ENCODE assay signal across 3 cellular contexts in genomic region chr12:104315326-104316224, GRCh38.
A peak's percentile ranks its signal among the peaks of the same experiment; 100 is the strongest.
TF ChIP-seq lines count a peak whose summit lies in the region.

No MANE protein-coding gene starts in this region.

TF ChIP-seq in HepG2, 621 proteins besides CTCF, POLR2A, EP300 and RAD21 (continues in another document):
- no peak for TF ChIP-seq STAT6 (CRISPR knock-in tag; IDR thresholded peaks at IDR 0.05; ENCODE audit: borderline replicate concordance)
- peak; percentile 83 for TF ChIP-seq RBM22 (optimal IDR thresholded peaks at IDR 0.05; ENCODE audit: low read length)
- no peak for TF ChIP-seq RNF219 (CRISPR knock-in tag; IDR thresholded peaks at IDR 0.05)
- TF ChIP-seq ZMAT5 (CRISPR knock-in tag; IDR thresholded peaks at IDR 0.05; ENCODE audit: borderline replicate concordance, low read depth) = no peak
- peak; percentile 6; the same call in 1 of the 2 replicates for TF ChIP-seq RFX1 (IDR thresholded peaks at IDR 0.05)
- TF ChIP-seq NR0B2 (CRISPR knock-in tag; IDR thresholded peaks at IDR 0.05) = no peak
- no peak for TF ChIP-seq MNT (IDR thresholded peaks at IDR 0.05)

TF ChIP-seq in IMR-90, 13 proteins besides CTCF, POLR2A, EP300 and RAD21:
- no peak for TF ChIP-seq NFE2L2 (IDR thresholded peaks at IDR 0.05; ENCODE audit: low read depth, low read length)
- TF ChIP-seq MAFK (IDR thresholded peaks at IDR 0.05; ENCODE audit: low read depth, low read length) = no peak
- TF ChIP-seq FOS (IDR thresholded peaks at IDR 0.05; ENCODE audit: low read depth, low read length) = no peak
- TF ChIP-seq SMC3 (IDR thresholded peaks at IDR 0.05; ENCODE audit: low read depth, low read length) = no peak
- no peak for TF ChIP-seq CEBPB (IDR thresholded peaks at IDR 0.05; ENCODE audit: low read depth, low read length)
- TF ChIP-seq USF2 (IDR thresholded peaks at IDR 0.05; ENCODE audit: low read depth, low read length) = no peak
- no peak for TF ChIP-seq MAZ (IDR thresholded peaks at IDR 0.05; ENCODE audit: borderline replicate concordance, low read depth, low read length)
- TF ChIP-seq BHLHE40 (IDR thresholded peaks at IDR 0.05; ENCODE audit: low read depth, low read length) = no peak
- no peak for TF ChIP-seq CHD1 (IDR thresholded peaks at IDR 0.05; ENCODE audit: low read depth, low read length)
- no peak for TF ChIP-seq MXI1 (IDR thresholded peaks at IDR 0.05; ENCODE audit: borderline replicate concordance, low read depth, low read length)
- no peak for TF ChIP-seq ELK1 (IDR thresholded peaks at IDR 0.05; ENCODE audit: borderline replicate concordance, low read depth, low read length)

TF ChIP-seq in endothelial cell of umbilical vein, 7 proteins besides CTCF, POLR2A, EP300 and RAD21:
- TF ChIP-seq POLR2AphosphoS5 (IDR thresholded peaks at IDR 0.05; ENCODE audit: insufficient read depth, low read depth, low read length) (peak; percentile 25), JUN (IDR thresholded peaks at IDR 0.05; ENCODE audit: borderline replicate concordance, insufficient read depth, insufficient read length, low read depth) (no peak)
